In genomic region chr17:36085710-36086268, GRCh38 we compare ENCODE assay signal across 1 cellular context.
TF ChIP-seq lines count a peak whose summit lies in the region.

No MANE protein-coding gene starts in this region.

TF ChIP-seq in GM12878, 131 proteins besides CTCF, POLR2A, EP300 and RAD21:
- TF ChIP-seq CEBPB (IDR thresholded peaks at IDR 0.05; ENCODE audit: borderline replicate concordance in 1 of 2, low read depth in 2 of 2, low read length in 2 of 2) (peak in 1 of 2 experiments; percentile 80; a peak in 1 of 4 replicates), ZNF384 (IDR thresholded peaks at IDR 0.05; ENCODE audit: borderline replicate concordance, low read depth, low read length) (no peak)
- TF ChIP-seq, protein P1, sequence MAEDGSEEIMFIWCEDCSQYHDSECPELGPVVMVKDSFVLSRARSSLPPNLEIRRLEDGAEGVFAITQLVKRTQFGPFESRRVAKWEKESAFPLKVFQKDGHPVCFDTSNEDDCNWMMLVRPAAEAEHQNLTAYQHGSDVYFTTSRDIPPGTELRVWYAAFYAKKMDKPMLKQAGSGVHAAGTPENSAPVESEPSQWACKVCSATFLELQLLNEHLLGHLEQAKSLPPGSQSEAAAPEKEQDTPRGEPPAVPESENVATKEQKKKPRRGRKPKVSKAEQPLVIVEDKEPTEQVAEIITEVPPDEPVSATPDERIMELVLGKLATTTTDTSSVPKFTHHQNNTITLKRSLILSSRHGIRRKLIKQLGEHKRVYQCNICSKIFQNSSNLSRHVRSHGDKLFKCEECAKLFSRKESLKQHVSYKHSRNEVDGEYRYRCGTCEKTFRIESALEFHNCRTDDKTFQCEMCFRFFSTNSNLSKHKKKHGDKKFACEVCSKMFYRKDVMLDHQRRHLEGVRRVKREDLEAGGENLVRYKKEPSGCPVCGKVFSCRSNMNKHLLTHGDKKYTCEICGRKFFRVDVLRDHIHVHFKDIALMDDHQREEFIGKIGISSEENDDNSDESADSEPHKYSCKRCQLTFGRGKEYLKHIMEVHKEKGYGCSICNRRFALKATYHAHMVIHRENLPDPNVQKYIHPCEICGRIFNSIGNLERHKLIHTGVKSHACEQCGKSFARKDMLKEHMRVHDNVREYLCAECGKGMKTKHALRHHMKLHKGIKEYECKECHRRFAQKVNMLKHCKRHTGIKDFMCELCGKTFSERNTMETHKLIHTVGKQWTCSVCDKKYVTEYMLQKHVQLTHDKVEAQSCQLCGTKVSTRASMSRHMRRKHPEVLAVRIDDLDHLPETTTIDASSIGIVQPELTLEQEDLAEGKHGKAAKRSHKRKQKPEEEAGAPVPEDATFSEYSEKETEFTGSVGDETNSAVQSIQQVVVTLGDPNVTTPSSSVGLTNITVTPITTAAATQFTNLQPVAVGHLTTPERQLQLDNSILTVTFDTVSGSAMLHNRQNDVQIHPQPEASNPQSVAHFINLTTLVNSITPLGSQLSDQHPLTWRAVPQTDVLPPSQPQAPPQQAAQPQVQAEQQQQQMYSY (CRISPR knock-in tag; IDR thresholded peaks at IDR 0.05), result no peak
TF ChIP-seq in GM12878: peak in this region for 1.
